ENCODE assay signal across 1 cellular context in the genomic region with DNA sequence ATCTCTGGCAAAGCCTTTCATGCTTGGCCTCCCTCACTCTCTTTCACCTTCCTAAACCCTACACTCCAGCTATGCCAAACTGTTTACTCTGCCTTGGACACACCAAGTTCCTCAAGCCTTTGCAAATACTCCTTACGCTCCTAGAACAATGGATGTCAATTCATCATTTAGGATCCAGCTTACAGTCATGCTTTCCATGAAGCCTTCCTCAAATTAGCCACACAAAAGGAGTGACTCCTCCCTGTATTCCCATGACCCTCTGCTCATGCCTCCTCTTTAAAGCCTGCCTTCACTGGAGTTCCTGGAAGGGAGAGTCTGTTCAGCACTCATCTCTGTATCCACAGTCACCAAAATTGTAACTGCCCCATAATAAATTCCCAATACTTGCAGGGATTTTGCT.
TF ChIP-seq lines count a peak whose summit lies in the region.

No MANE protein-coding gene starts in this region.

TF ChIP-seq in H1, 55 proteins besides CTCF, POLR2A, EP300 and RAD21:
- TF ChIP-seq BRCA1 (IDR thresholded peaks at IDR 0.05; ENCODE audit: low read depth, low read length) (no peak), JUND (IDR thresholded peaks at IDR 0.05; ENCODE audit: low read length) (no peak), RFX5 (IDR thresholded peaks at IDR 0.05; ENCODE audit: borderline replicate concordance, low read depth, low read length) (no peak), CREB1 (IDR thresholded peaks at IDR 0.05) (no peak), GTF2F1 (IDR thresholded peaks at IDR 0.05; ENCODE audit: borderline replicate concordance, low read depth, low read length) (no peak), CBX8 (IDR thresholded peaks at IDR 0.05; ENCODE audit: borderline replicate concordance, low read depth, low read length) (no peak), RXRA (IDR thresholded peaks at IDR 0.05; ENCODE audit: insufficient read depth, low read depth, low read length) (no peak), TAF7 (optimal IDR thresholded peaks at IDR 0.05; ENCODE audit: borderline replicate concordance, low read depth, low read length) (no peak), KDM4A (IDR thresholded peaks at IDR 0.05; ENCODE audit: low read depth, low read length, severe bottlenecking) (no peak), KDM5A (IDR thresholded peaks at IDR 0.05; ENCODE audit: low read length) (no peak), CBX5 (IDR thresholded peaks at IDR 0.05; ENCODE audit: low read depth, low read length) (no peak), NRF1 (IDR thresholded peaks at IDR 0.05; ENCODE audit: low read depth, low read length) (no peak), KDM1A (IDR thresholded peaks at IDR 0.05; ENCODE audit: borderline replicate concordance, low read length) (no peak)
- TF ChIP-seq, protein P1, sequence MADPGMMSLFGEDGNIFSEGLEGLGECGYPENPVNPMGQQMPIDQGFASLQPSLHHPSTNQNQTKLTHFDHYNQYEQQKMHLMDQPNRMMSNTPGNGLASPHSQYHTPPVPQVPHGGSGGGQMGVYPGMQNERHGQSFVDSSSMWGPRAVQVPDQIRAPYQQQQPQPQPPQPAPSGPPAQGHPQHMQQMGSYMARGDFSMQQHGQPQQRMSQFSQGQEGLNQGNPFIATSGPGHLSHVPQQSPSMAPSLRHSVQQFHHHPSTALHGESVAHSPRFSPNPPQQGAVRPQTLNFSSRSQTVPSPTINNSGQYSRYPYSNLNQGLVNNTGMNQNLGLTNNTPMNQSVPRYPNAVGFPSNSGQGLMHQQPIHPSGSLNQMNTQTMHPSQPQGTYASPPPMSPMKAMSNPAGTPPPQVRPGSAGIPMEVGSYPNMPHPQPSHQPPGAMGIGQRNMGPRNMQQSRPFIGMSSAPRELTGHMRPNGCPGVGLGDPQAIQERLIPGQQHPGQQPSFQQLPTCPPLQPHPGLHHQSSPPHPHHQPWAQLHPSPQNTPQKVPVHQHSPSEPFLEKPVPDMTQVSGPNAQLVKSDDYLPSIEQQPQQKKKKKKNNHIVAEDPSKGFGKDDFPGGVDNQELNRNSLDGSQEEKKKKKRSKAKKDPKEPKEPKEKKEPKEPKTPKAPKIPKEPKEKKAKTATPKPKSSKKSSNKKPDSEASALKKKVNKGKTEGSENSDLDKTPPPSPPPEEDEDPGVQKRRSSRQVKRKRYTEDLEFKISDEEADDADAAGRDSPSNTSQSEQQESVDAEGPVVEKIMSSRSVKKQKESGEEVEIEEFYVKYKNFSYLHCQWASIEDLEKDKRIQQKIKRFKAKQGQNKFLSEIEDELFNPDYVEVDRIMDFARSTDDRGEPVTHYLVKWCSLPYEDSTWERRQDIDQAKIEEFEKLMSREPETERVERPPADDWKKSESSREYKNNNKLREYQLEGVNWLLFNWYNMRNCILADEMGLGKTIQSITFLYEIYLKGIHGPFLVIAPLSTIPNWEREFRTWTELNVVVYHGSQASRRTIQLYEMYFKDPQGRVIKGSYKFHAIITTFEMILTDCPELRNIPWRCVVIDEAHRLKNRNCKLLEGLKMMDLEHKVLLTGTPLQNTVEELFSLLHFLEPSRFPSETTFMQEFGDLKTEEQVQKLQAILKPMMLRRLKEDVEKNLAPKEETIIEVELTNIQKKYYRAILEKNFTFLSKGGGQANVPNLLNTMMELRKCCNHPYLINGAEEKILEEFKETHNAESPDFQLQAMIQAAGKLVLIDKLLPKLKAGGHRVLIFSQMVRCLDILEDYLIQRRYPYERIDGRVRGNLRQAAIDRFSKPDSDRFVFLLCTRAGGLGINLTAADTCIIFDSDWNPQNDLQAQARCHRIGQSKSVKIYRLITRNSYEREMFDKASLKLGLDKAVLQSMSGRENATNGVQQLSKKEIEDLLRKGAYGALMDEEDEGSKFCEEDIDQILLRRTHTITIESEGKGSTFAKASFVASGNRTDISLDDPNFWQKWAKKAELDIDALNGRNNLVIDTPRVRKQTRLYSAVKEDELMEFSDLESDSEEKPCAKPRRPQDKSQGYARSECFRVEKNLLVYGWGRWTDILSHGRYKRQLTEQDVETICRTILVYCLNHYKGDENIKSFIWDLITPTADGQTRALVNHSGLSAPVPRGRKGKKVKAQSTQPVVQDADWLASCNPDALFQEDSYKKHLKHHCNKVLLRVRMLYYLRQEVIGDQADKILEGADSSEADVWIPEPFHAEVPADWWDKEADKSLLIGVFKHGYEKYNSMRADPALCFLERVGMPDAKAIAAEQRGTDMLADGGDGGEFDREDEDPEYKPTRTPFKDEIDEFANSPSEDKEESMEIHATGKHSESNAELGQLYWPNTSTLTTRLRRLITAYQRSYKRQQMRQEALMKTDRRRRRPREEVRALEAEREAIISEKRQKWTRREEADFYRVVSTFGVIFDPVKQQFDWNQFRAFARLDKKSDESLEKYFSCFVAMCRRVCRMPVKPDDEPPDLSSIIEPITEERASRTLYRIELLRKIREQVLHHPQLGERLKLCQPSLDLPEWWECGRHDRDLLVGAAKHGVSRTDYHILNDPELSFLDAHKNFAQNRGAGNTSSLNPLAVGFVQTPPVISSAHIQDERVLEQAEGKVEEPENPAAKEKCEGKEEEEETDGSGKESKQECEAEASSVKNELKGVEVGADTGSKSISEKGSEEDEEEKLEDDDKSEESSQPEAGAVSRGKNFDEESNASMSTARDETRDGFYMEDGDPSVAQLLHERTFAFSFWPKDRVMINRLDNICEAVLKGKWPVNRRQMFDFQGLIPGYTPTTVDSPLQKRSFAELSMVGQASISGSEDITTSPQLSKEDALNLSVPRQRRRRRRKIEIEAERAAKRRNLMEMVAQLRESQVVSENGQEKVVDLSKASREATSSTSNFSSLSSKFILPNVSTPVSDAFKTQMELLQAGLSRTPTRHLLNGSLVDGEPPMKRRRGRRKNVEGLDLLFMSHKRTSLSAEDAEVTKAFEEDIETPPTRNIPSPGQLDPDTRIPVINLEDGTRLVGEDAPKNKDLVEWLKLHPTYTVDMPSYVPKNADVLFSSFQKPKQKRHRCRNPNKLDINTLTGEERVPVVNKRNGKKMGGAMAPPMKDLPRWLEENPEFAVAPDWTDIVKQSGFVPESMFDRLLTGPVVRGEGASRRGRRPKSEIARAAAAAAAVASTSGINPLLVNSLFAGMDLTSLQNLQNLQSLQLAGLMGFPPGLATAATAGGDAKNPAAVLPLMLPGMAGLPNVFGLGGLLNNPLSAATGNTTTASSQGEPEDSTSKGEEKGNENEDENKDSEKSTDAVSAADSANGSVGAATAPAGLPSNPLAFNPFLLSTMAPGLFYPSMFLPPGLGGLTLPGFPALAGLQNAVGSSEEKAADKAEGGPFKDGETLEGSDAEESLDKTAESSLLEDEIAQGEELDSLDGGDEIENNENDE (IDR thresholded peaks at IDR 0.05; ENCODE audit: insufficient replicate concordance, low read length), result no peak
- TF ChIP-seq, protein P2, sequence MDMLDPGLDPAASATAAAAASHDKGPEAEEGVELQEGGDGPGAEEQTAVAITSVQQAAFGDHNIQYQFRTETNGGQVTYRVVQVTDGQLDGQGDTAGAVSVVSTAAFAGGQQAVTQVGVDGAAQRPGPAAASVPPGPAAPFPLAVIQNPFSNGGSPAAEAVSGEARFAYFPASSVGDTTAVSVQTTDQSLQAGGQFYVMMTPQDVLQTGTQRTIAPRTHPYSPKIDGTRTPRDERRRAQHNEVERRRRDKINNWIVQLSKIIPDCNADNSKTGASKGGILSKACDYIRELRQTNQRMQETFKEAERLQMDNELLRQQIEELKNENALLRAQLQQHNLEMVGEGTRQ (IDR thresholded peaks at IDR 0.05; ENCODE audit: low read length), result no peak
TF ChIP-seq in H1: peak in this region for 0.
